In the genomic region with DNA sequence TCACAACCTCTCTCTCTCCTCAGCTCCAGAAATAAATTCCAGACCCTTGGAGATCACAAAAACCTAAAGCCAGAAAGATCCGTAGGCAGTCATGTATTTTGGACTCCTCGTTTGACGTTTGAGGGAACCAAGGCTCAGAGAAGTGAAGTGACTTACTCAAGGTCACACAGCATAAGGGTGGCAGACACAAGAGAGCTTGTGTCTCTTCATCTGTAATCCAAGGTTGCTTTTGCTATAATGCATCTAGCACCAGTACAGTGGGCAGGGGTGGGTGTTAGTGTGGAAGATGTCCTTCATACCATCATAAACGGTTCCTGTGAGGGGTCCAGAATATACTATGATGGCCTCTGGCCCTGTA, we compare ENCODE assay signal across 12 cellular contexts.
DNase-seq lines count a peak whose midpoint lies in the region; ATAC-seq and TF ChIP-seq lines count a peak whose summit lies in the region.
"Had no signal": no experiment of that assay in that cellular context is flagged by ENCODE, and none has a peak within 500 bp of the region (broad histone marks: within the 10 kb centered on the region; RNA-seq: fewer than 3 reads in every experiment).

No MANE protein-coding gene starts in this region.

- no peaks in the 10 kb centered on the region for H3K9me2 ChIP-seq in OCI-LY7 (ENCODE audit: insufficient read depth, low read length)

- H3K4me2 ChIP-seq in OCI-LY7 (ENCODE audit: low read length): no peak overlapping the region

- POLR2A ChIA-PET in OCI-LY7 (lab: Charles Lee): interaction anchor here (0.6 to 1.6 kb wide), 8 partner anchors 9 to 1469 kb away, joined by 3 to 5 read pairs (median 4); no protein-coding TSS in a partner anchor

- no TSS peak for BruUV-seq in OCI-LY7 (replicated peaks; lab: Mats Ljungman, UMichigan)

- H3K4me3 ChIP-seq in ACC112 (ENCODE audit: low read depth, low read length) (no peak overlapping the region), OCI-LY7 (ENCODE audit: low read depth, low read length, poor library complexity, severe bottlenecking) (no peak overlapping the region), coronary artery (no peak overlapping the region)

- H3K27ac ChIP-seq in ACC112 (ENCODE audit: low read depth, low read length) (peak overlapping the region; percentile 100), OCI-LY7 (ENCODE audit: low read depth, low read length, poor library complexity, severe bottlenecking) (peak overlapping the region; percentile 35), coronary artery (peak overlapping the region; percentile 93 to 96)

- CTCF ChIA-PET in OCI-LY7 (lab: Charles Lee; ENCODE audit: unreplicated experiment): interaction anchor here (0.8 to 1.0 kb wide), 2 partner anchors 9 to 18 kb away, joined by 3 to 4 read pairs; no protein-coding TSS in a partner anchor

- no peaks in the 10 kb centered on the region for H4K20me1 ChIP-seq in OCI-LY7 (ENCODE audit: insufficient read depth, low read length)

- no peaks in the 10 kb centered on the region for H3K27me3 ChIP-seq in ACC112 (ENCODE audit: insufficient read depth, low read length)

- no peak for ATAC-seq in sciatic nerve
- no peak for ATAC-seq in HG03520 (IDR thresholded peaks at IDR 0.05; ENCODE audit: unreplicated experiment)
- no peak for ATAC-seq in left lobe of liver
- no peak for ATAC-seq in HG02870 (IDR thresholded peaks at IDR 0.05; ENCODE audit: unreplicated experiment)

- H3K79me2 ChIP-seq in ACC112 (ENCODE audit: control insufficient read depth, insufficient read depth, low read length, unreplicated experiment) (no peaks in the 10 kb centered on the region), OCI-LY7 (ENCODE audit: insufficient read depth, low read depth, low read length) (no peaks in the 10 kb centered on the region)

- intact Hi-C loops in OCI-LY7 (cut with micrococcal nuclease; ENCODE audit: unreplicated experiment) (no loop called here), sciatic nerve (cut with DNase I) (loop anchor here (10.0 kb wide), 1 partner anchor 259 kb away; no protein-coding TSS in a partner anchor)

- H3K36me3 ChIP-seq in ACC112 (ENCODE audit: insufficient read depth, low read length) (no peaks in the 10 kb centered on the region), OCI-LY7 (ENCODE audit: insufficient read depth, low read length) (no peaks in the 10 kb centered on the region)

- TF ChIP-seq CTCF in OCI-LY7 (conservative IDR thresholded peaks at IDR 0.05; ENCODE audit: low read length) (no peak), coronary artery (IDR thresholded peaks at IDR 0.05) (no peak)

- H3K9me3 ChIP-seq in OCI-LY7 (ENCODE audit: low read length): no peaks in the 10 kb centered on the region

- no peak overlapping the region for H2AFZ ChIP-seq in ACC112 (ENCODE audit: low read length, unreplicated experiment)
- H2AFZ ChIP-seq in OCI-LY7 (ENCODE audit: low read length): peak overlapping the region; percentile 86

- DNase-seq in OCI-LY7 (ENCODE audit: low spot score) (no peak), coronary artery (ENCODE audit: low spot score) (no peak), sciatic nerve (ENCODE audit: low spot score) (peak; percentile 8), left lobe of liver (ENCODE audit: low spot score) (no peak), middle frontal gyrus (ENCODE audit: extremely low spot score, low spot score) (no peak)
- DNase-seq: activated CD4-positive, alpha-beta T cell treated with anti-CD3 and anti-CD28 coated beads, Interleukin-2, amount 50 U/mL, for 1 hour; GDM1; glutamatergic neuron; SHP77 had no signal

- H3K4me1 ChIP-seq in ACC112 (ENCODE audit: control insufficient read depth, insufficient read depth, low read length, unreplicated experiment): peaks cover 83% of the 10 kb centered on the region
- H3K4me1 ChIP-seq in OCI-LY7 (ENCODE audit: insufficient read depth, low read length, poor library complexity, severe bottlenecking): peaks cover 69% of the 10 kb centered on the region

Comparison
In these comparisons a context has a peak if more than half of its experiments do, and no peak if none do; other contexts are left out.
1. H3K27ac ChIP-seq: peak in every context shown above with its lines; median percentile 100 in ACC112; 94 in coronary artery; 35 in OCI-LY7.